In genomic region chr3:72786668-72787067, GRCh38 we compare ENCODE assay signal across 21 cellular contexts.
"Had no signal": no experiment of that assay in that cellular context is flagged by ENCODE, and none has a peak within 500 bp of the region (broad histone marks: within the 10 kb centered on the region; RNA-seq: fewer than 3 reads in every experiment).

No MANE protein-coding gene starts in this region.

- FAIRE-seq: HTR-8/SVneo, K562, RCC 7860 had no signal

- H3K27me3 Mint-ChIP-seq: IgD-negative memory B cell, T-cell had no signal

- DNase-seq: Kasumi-1, MM.1S, NCI-H1048, NCI-H1105, NCI-H1417, NCI-H1436 treated with DMSO at 0.1 percent for 48 hours, NCI-H1694, NCI-H187 treated with DMSO at 0.1 percent for 48 hours, NCI-H2029 treated with DMSO at 0.1 percent for 48 hours, NCI-H2227 treated with DMSO at 0.1 percent for 48 hours, NCI-H526 treated with DMSO at 0.1 percent for 48 hours, NCI-H774, RPMI8226, SHP77, SK-N-SH, SW 1271, T-cell had no signal

- H3K27ac Mint-ChIP-seq: IgD-negative memory B cell, T-cell had no signal

- H3K4me3 Mint-ChIP-seq: IgD-negative memory B cell, T-cell had no signal

- H3K9me3 Mint-ChIP-seq: T-cell had no signal

- ATAC-seq: K562, T-cell had no signal
